ENCODE assay signal across 16 cellular contexts in genomic region chr11:36030707-36031365, GRCh38.
A peak's percentile ranks its signal among the peaks of the same experiment; 100 is the strongest.
DNase-seq lines count a peak whose midpoint lies in the region; ATAC-seq and TF ChIP-seq lines count a peak whose summit lies in the region.
"Had no signal": no experiment of that assay in that cellular context is flagged by ENCODE, and none has a peak within 500 bp of the region (broad histone marks: within the 10 kb centered on the region; RNA-seq: fewer than 3 reads in every experiment).

No MANE protein-coding gene starts in this region.

- no peak for ATAC-seq in WTC11
- ATAC-seq in activated CD4-positive, alpha-beta T cell treated with anti-CD3 and anti-CD28 coated beads for 36 hours = no peak

- no peaks in the 10 kb centered on the region for H3K9me3 ChIP-seq in adrenal gland (replicated peaks in 1 of 3)
- H3K9me3 ChIP-seq: suprapubic skin had no signal

- peaks cover 0 to 7% of the 10 kb centered on the region in 2 donors for H3K4me1 ChIP-seq in adrenal gland (replicated peaks in 1 of 2)

- TF ChIP-seq POLR2A in adrenal gland (IDR thresholded peaks at IDR 0.05) = no peak

- H3K27me3 ChIP-seq in adrenal gland = no peaks in the 10 kb centered on the region
- H3K27me3 ChIP-seq: suprapubic skin had no signal

- peak overlapping the region in 1 of 5 donors; percentile 56 for H3K27ac ChIP-seq in adrenal gland
- H3K27ac ChIP-seq: 22Rv1, suprapubic skin had no signal

- H3K36me3 ChIP-seq in adrenal gland (replicated peaks in 1 of 2) = no peaks in the 10 kb centered on the region
- H3K36me3 ChIP-seq: suprapubic skin had no signal

- H3K9me3 Mint-ChIP-seq in WTC11 (peaks cover 8% of the 10 kb centered on the region), glutamatergic neuron (ENCODE audit: unreplicated experiment) (peaks cover 23% of the 10 kb centered on the region)
- no peaks in the 10 kb centered on the region for H3K9me3 Mint-ChIP-seq in activated CD4-positive, alpha-beta T cell treated with anti-CD3 and anti-CD28 coated beads for 36 hours (ENCODE audit: low read depth)
- H3K9me3 Mint-ChIP-seq: activated naive CD8-positive, alpha-beta T cell treated with anti-CD3 and anti-CD28 coated beads, Interleukin-2, amount 10 ng/mL, durations not matched to agents 7 days and 5 days had no signal

- H3K27ac Mint-ChIP-seq in WTC11 = peak overlapping the region; percentile 77; the same call in 1 of the 2 replicates
- H3K27ac Mint-ChIP-seq in glutamatergic neuron (ENCODE audit: unreplicated experiment) = peak overlapping the region; percentile 85
- no peak overlapping the region for H3K27ac Mint-ChIP-seq in activated CD4-positive, alpha-beta T cell treated with anti-CD3 and anti-CD28 coated beads for 36 hours
- H3K27ac Mint-ChIP-seq: activated naive CD8-positive, alpha-beta T cell treated with anti-CD3 and anti-CD28 coated beads, Interleukin-2, amount 10 ng/mL, durations not matched to agents 7 days and 5 days had no signal

- POLR2A ChIA-PET in WTC11 (lab: Charles Lee) = no interaction called here
- POLR2A ChIA-PET in activated CD4-positive, alpha-beta T cell treated with anti-CD3 and anti-CD28 coated beads for 36 hours (lab: Charles Lee) = no interaction called here

- H3K27me3 Mint-ChIP-seq in WTC11 (ENCODE audit: low read depth) (no peaks in the 10 kb centered on the region), glutamatergic neuron (ENCODE audit: unreplicated experiment) (peaks cover 7% of the 10 kb centered on the region)
- peaks cover 3% of the 10 kb centered on the region for H3K27me3 Mint-ChIP-seq in activated CD4-positive, alpha-beta T cell treated with anti-CD3 and anti-CD28 coated beads for 36 hours

- WGBS in adrenal gland, 4 donors = 51 to 73% (median 65%) methylated on average over 2 of the region's 2 CpGs

- no peak overlapping the region for H3K4me3 ChIP-seq in adrenal gland
- H3K4me3 ChIP-seq: suprapubic skin had no signal

- H3K4me1 Mint-ChIP-seq in WTC11 (peaks cover 43% of the 10 kb centered on the region), glutamatergic neuron (ENCODE audit: low read depth, unreplicated experiment) (peaks cover 22% of the 10 kb centered on the region)
- H3K4me1 Mint-ChIP-seq in activated CD4-positive, alpha-beta T cell treated with anti-CD3 and anti-CD28 coated beads for 36 hours = no peaks in the 10 kb centered on the region
- H3K4me1 Mint-ChIP-seq: activated naive CD8-positive, alpha-beta T cell treated with anti-CD3 and anti-CD28 coated beads, Interleukin-2, amount 10 ng/mL, durations not matched to agents 7 days and 5 days had no signal

- CTCF ChIA-PET in WTC11 (lab: Charles Lee) = interaction anchor here (1.3 to 3.2 kb wide), 2 partner anchors 26 to 209 kb away, joined by 3 to 18 read pairs; no protein-coding TSS in a partner anchor
- CTCF ChIA-PET in activated CD4-positive, alpha-beta T cell treated with anti-CD3 and anti-CD28 coated beads for 36 hours (lab: Charles Lee) = no interaction called here

- no peak for TF ChIP-seq CTCF in WTC11 (IDR thresholded peaks at IDR 0.05)
- TF ChIP-seq CTCF in glutamatergic neuron (IDR thresholded peaks at IDR 0.05; ENCODE audit: partially characterized antibody, unreplicated experiment) = no peak
- TF ChIP-seq CTCF in adrenal gland (IDR thresholded peaks at IDR 0.05) = no peak

- peak; percentile 52 for DNase-seq in DMS 273 (lab: John Stamatoyannopoulos, UW; ENCODE audit: unreplicated experiment)
- no peak for DNase-seq in DMS 273 treated with DMSO at 0.1 percent for 48 hours (lab: John Stamatoyannopoulos, UW)
- DNase-seq in WTC11 (ENCODE audit: low spot score) = no peak
- no peak for DNase-seq in glutamatergic neuron
- DNase-seq in stromal cell of bone marrow (ENCODE audit: low read depth) = peak; percentile 31
- no peak for DNase-seq in NCI-H1048 (lab: John Stamatoyannopoulos, UW)
- DNase-seq in activated CD4-positive, alpha-beta T cell treated with anti-CD3 and anti-CD28 coated beads for 36 hours = no peak
- DNase-seq in adrenal gland = no peak
- DNase-seq: activated naive CD8-positive, alpha-beta T cell treated with anti-CD3 and anti-CD28 coated beads, Interleukin-2, amount 10 ng/mL, durations not matched to agents 7 days and 5 days; DND-41; effector CD4-positive, alpha-beta T cell; hypothalamus; NCI-H187 treated with DMSO at 0.1 percent for 48 hours; T1000 had no signal

- intact Hi-C loops in activated CD4-positive, alpha-beta T cell treated with anti-CD3 and anti-CD28 coated beads for 36 hours (cut with DNase I, micrococcal nuclease) = no loop called here
- intact Hi-C loops in adrenal gland (cut with DNase I) = no loop called here

- H3K4me3 Mint-ChIP-seq in WTC11 = no peak overlapping the region
- H3K4me3 Mint-ChIP-seq in glutamatergic neuron (ENCODE audit: unreplicated experiment) = peak overlapping the region; percentile 7
- no peak overlapping the region for H3K4me3 Mint-ChIP-seq in activated CD4-positive, alpha-beta T cell treated with anti-CD3 and anti-CD28 coated beads for 36 hours
- H3K4me3 Mint-ChIP-seq: activated naive CD8-positive, alpha-beta T cell treated with anti-CD3 and anti-CD28 coated beads, Interleukin-2, amount 10 ng/mL, durations not matched to agents 7 days and 5 days had no signal

- H3K36me3 Mint-ChIP-seq in WTC11 (peaks cover 10% of the 10 kb centered on the region), glutamatergic neuron (ENCODE audit: unreplicated experiment) (peaks cover 19% of the 10 kb centered on the region)
- H3K36me3 Mint-ChIP-seq in activated CD4-positive, alpha-beta T cell treated with anti-CD3 and anti-CD28 coated beads for 36 hours (ENCODE audit: low read depth) = no peaks in the 10 kb centered on the region
- H3K36me3 Mint-ChIP-seq: activated naive CD8-positive, alpha-beta T cell treated with anti-CD3 and anti-CD28 coated beads, Interleukin-2, amount 10 ng/mL, durations not matched to agents 7 days and 5 days had no signal

TF ChIP-seq in WTC11, 78 proteins besides CTCF, POLR2A, EP300 and RAD21 (continues in another document):
- TF ChIP-seq TP53 (CRISPR knock-in tag; IDR thresholded peaks at IDR 0.05) = no peak
- TF ChIP-seq ATF1 (CRISPR knock-in tag; IDR thresholded peaks at IDR 0.05) = no peak
- no peak for TF ChIP-seq TCF7 (CRISPR knock-in tag; IDR thresholded peaks at IDR 0.05; ENCODE audit: low read depth)
- no peak for TF ChIP-seq USF2 (CRISPR knock-in tag; IDR thresholded peaks at IDR 0.05)
- TF ChIP-seq SMAD3 (CRISPR knock-in tag; IDR thresholded peaks at IDR 0.05; ENCODE audit: borderline replicate concordance) = no peak
- no peak for TF ChIP-seq ZBTB43 (CRISPR knock-in tag; IDR thresholded peaks at IDR 0.05)
- no peak for TF ChIP-seq RELA (CRISPR knock-in tag; IDR thresholded peaks at IDR 0.05; ENCODE audit: borderline replicate concordance)
- TF ChIP-seq ZNF317 (CRISPR knock-in tag; IDR thresholded peaks at IDR 0.05; ENCODE audit: borderline replicate concordance, low read depth) = no peak
- no peak for TF ChIP-seq CREB1 (CRISPR knock-in tag; IDR thresholded peaks at IDR 0.05)
- TF ChIP-seq SP1 (CRISPR knock-in tag; conservative IDR thresholded peaks at IDR 0.05) = no peak
- no peak for TF ChIP-seq ARID4B (CRISPR knock-in tag; IDR thresholded peaks at IDR 0.05; ENCODE audit: borderline replicate concordance)

Comparison
In these comparisons a context has a peak if more than half of its experiments do, and no peak if none do; other contexts are left out.
1. DNase-seq: peak in DMS 273 (single experiment) and stromal cell of bone marrow (single experiment); none in DMS 273 treated with DMSO at 0.1 percent for 48 hours (single experiment), WTC11 (single experiment), glutamatergic neuron (single experiment), NCI-H1048 (single experiment), activated CD4-positive, alpha-beta T cell treated with anti-CD3 and anti-CD28 coated beads for 36 hours (single experiment) and adrenal gland (0 of 7).